In the genomic region with DNA sequence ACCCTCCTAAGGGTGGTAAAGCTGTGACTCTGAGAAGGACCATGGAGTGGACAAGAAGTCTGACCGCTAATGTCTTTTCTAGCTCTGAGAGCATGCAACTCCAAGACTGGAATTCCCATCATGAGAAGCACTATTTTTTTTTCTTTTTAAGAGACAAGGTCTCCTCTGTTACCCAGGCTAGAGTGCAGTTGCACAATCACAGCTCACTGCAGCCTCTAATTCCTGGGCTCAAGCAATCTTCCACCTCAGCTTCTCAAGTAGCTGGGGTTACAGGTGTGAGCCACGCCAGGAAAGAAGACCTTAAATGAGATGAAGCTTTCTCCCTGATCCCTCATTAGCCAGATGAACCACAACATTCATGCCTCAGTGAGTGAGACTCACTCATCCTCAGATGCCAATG, we compare ENCODE assay signal across 1 cellular context.
A peak's percentile ranks its signal among the peaks of the same experiment; 100 is the strongest.
TF ChIP-seq lines count a peak whose summit lies in the region.

No MANE protein-coding gene starts in this region.

TF ChIP-seq in K562, 482 proteins besides CTCF, POLR2A, EP300 and RAD21:
- TF ChIP-seq CEBPB (tag; IDR thresholded peaks at IDR 0.05): peak; percentile 83
- TF ChIP-seq THRAP3 (IDR thresholded peaks at IDR 0.05; ENCODE audit: borderline replicate concordance): no peak
- no peak for TF ChIP-seq HDAC2 (IDR thresholded peaks at IDR 0.05)
- no peak for TF ChIP-seq CEBPG (CRISPR knock-in tag; IDR thresholded peaks at IDR 0.05)
- peak; percentile 49 to 81 for TF ChIP-seq CEBPG (tag; conservative IDR thresholded peaks at IDR 0.05 in 1 of 2, IDR thresholded peaks at IDR 0.05 in 1 of 2)
- TF ChIP-seq, protein P1, sequence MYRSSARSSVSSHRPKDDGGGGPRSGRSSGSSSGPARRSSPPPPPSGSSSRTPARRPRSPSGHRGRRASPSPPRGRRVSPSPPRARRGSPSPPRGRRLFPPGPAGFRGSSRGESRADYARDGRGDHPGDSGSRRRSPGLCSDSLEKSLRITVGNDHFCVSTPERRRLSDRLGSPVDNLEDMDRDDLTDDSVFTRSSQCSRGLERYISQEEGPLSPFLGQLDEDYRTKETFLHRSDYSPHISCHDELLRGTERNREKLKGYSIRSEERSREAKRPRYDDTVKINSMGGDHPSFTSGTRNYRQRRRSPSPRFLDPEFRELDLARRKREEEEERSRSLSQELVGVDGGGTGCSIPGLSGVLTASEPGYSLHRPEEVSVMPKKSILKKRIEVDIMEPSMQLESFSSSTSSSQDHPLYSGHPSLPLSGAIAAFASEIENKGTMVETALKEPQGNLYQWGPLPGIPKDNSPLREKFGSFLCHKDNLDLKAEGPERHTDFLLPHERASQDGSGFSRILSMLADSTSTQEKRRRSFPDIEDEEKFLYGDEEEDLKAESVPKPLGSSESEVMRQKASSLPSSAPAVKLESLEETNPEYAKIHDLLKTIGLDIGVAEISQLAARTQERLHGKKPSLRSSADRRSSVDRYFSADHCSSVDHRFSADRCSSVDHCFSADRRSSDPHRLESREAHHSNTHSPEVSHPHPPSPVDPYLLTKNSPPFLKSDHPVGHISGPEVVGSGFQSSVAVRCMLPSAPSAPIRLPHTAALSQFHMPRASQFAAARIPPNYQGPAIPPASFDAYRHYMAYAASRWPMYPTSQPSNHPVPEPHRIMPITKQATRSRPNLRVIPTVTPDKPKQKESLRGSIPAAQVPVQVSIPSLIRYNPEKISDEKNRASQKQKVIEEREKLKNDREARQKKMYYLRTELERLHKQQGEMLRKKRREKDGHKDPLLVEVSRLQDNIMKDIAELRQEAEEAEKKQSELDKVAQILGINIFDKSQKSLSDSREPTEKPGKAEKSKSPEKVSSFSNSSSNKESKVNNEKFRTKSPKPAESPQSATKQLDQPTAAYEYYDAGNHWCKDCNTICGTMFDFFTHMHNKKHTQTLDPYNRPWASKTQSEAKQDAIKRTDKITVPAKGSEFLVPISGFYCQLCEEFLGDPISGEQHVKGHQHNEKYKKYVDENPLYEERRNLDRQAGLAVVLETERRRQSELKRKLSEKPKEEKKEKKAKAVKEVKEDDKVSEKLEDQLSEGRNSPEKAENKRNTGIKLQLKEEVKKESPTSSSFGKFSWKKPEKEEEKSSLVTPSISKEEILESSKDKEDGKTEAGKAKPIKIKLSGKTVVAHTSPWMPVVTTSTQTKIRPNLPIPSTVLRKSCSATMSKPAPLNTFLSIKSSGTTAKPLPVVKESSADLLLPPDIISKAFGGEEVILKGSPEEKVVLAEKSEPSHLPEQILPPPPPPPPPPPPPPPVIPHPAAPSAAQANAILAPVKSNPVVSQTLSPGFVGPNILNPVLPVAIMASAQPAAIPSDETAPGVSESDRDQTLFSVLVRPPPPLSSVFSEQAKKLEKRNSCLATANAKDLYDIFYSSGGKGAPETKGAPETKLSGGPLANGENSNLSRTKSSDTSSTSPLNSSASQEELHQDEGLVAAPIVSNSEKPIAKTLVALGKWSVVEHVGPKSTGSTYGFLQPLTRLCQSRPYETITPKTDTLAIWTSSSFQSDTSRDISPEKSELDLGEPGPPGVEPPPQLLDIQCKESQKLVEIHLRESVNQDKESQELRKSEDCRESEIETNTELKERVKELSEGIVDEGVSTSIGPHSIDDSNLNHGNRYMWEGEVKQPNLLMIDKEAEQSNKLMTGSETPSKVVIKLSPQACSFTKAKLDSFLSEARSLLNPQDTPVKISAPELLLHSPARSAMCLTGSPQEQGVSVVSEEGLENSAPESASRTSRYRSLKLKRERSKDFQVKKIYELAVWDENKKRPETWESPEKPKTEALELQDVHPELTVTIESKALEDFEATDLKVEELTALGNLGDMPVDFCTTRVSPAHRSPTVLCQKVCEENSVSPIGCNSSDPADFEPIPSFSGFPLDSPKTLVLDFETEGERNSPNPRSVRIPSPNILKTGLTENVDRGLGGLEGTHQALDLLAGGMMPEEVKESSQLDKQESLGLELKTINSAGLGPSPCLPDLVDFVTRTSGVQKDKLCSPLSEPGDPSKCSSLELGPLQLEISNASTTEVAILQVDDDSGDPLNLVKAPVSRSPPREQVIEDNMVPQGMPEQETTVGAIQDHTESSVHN (IDR thresholded peaks at IDR 0.05; ENCODE audit: borderline replicate concordance in 1 of 2, low read depth in 1 of 2): no peak
- TF ChIP-seq FOXK2 (conservative IDR thresholded peaks at IDR 0.05 in 1 of 2, IDR thresholded peaks at IDR 0.05 in 1 of 2; ENCODE audit: low read depth in 2 of 2): no peak
- no peak for TF ChIP-seq GTF2F1 (IDR thresholded peaks at IDR 0.05; ENCODE audit: low read depth, low read length)
- no peak for TF ChIP-seq NFXL1 (CRISPR knock-in tag; IDR thresholded peaks at IDR 0.05)
- no peak for TF ChIP-seq CREB1 (IDR thresholded peaks at IDR 0.05)
- TF ChIP-seq CREB1 (CRISPR knock-in tag; IDR thresholded peaks at IDR 0.05): no peak
- TF ChIP-seq POLR2AphosphoS2 (IDR thresholded peaks at IDR 0.05; ENCODE audit: low read length): no peak
- TF ChIP-seq NCOA2 (IDR thresholded peaks at IDR 0.05; ENCODE audit: partially characterized antibody in 2 of 2): no peak
- TF ChIP-seq RNF2 (IDR thresholded peaks at IDR 0.05): no peak
- no peak for TF ChIP-seq TSHZ1 (CRISPR knock-in tag; IDR thresholded peaks at IDR 0.05)
- no peak for TF ChIP-seq MYC (IDR thresholded peaks at IDR 0.05; ENCODE audit: low read depth, low read length)
- no peak for TF ChIP-seq MYC (CRISPR knock-in tag; IDR thresholded peaks at IDR 0.05; ENCODE audit: borderline replicate concordance, low read depth)
- TF ChIP-seq EP400 (IDR thresholded peaks at IDR 0.05): no peak
TF ChIP-seq in K562: peak in this region for 2.
